1 cellular context compared by ENCODE assay signal in the genomic region with DNA sequence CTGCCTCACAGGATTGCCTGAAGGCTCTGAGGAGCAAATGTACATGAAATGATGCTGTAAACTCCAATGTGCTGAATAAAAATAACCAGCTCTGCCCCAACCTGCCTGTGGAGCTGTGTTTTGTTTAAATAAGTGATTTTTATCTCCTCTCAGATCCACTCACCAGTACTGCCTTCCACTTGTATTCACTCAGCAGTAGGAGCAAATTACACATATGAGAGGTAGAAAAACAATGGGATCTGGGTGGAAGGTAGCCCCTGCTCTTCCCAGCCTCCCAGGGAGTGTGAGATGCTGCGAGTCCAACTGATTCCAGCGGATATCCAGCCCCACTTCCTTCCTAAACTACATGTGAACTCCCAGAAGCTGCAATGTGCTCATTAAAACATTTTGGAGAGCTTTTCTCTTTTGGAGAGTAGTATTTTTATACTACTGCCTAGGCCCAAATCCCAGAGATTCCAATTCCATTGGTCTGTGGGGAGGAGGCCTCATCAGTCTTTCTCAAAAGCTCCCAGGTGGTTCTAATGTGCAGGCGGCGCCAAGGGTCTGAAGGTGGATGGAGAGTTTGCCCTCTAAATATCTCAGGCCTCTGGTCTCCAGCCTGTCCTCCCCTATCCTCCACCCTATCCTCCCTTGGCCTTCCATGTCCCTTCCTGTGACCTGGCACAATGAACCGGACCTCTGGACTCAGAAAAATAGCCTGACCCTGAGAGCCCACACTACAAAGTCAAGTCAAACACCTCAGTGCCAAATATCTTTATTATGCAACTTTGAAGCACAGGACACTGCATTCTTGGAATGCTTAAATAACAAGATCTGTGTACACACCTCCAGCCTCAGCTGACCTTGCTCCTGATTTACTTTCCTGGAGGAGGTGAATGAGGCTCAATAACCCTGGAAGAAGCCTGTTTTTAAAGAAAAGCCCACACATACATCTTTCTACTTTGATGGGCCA.
TF ChIP-seq lines count a peak whose summit lies in the region.

No MANE protein-coding gene starts in this region.

TF ChIP-seq in HepG2, 621 proteins besides CTCF, POLR2A, EP300 and RAD21 (continued from another document and continues in another):
- TF ChIP-seq, protein P1, sequence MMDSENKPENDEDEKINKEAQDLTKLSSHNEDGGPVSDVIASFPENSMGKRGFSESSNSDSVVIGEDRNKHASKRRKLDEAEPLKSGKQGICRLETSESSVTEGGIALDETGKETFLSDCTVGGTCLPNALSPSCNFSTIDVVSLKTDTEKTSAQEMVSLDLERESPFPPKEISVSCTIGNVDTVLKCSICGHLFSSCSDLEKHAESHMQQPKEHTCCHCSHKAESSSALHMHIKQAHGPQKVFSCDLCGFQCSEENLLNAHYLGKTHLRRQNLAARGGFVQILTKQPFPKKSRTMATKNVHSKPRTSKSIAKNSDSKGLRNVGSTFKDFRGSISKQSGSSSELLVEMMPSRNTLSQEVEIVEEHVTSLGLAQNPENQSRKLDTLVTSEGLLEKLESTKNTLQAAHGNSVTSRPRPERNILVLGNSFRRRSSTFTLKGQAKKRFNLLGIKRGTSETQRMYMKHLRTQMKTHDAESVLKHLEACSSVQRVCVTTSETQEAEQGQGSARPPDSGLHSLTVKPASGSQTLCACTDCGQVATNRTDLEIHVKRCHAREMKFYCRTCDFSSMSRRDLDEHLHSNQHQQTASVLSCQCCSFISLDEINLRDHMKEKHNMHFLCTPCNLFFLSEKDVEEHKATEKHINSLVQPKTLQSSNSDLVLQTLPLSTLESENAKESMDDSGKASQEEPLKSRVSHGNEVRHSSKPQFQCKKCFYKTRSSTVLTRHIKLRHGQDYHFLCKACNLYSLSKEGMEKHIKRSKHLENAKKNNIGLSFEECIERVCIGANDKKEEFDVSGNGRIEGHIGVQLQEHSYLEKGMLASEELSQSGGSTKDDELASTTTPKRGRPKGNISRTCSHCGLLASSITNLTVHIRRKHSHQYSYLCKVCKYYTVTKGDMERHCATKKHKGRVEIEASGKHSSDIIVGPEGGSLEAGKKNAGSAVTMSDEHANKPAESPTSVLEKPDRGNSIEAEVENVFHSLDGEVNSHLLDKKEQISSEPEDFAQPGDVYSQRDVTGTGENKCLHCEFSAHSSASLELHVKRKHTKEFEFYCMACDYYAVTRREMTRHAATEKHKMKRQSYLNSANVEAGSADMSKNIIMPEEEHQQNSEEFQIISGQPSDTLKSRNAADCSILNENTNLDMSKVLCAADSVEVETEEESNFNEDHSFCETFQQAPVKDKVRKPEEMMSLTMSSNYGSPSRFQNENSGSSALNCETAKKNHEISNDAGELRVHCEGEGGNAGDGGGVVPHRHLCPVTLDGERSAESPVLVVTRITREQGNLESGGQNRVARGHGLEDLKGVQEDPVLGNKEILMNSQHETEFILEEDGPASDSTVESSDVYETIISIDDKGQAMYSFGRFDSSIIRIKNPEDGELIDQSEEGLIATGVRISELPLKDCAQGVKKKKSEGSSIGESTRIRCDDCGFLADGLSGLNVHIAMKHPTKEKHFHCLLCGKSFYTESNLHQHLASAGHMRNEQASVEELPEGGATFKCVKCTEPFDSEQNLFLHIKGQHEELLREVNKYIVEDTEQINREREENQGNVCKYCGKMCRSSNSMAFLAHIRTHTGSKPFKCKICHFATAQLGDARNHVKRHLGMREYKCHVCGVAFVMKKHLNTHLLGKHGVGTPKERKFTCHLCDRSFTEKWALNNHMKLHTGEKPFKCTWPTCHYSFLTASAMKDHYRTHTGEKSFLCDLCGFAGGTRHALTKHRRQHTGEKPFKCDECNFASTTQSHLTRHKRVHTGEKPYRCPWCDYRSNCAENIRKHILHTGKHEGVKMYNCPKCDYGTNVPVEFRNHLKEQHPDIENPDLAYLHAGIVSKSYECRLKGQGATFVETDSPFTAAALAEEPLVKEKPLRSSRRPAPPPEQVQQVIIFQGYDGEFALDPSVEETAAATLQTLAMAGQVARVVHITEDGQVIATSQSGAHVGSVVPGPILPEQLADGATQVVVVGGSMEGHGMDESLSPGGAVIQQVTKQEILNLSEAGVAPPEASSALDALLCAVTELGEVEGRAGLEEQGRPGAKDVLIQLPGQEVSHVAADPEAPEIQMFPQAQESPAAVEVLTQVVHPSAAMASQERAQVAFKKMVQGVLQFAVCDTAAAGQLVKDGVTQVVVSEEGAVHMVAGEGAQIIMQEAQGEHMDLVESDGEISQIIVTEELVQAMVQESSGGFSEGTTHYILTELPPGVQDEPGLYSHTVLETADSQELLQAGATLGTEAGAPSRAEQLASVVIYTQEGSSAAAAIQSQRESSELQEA (CRISPR knock-in tag; IDR thresholded peaks at IDR 0.05; ENCODE audit: not compliant biosample characterization): no peak
- TF ChIP-seq, protein P2, sequence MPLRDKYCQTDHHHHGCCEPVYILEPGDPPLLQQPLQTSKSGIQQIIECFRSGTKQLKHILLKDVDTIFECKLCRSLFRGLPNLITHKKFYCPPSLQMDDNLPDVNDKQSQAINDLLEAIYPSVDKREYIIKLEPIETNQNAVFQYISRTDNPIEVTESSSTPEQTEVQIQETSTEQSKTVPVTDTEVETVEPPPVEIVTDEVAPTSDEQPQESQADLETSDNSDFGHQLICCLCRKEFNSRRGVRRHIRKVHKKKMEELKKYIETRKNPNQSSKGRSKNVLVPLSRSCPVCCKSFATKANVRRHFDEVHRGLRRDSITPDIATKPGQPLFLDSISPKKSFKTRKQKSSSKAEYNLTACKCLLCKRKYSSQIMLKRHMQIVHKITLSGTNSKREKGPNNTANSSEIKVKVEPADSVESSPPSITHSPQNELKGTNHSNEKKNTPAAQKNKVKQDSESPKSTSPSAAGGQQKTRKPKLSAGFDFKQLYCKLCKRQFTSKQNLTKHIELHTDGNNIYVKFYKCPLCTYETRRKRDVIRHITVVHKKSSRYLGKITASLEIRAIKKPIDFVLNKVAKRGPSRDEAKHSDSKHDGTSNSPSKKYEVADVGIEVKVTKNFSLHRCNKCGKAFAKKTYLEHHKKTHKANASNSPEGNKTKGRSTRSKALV (CRISPR knock-in tag; IDR thresholded peaks at IDR 0.05): no peak
- peak; percentile 58 for TF ChIP-seq ASH2L (IDR thresholded peaks at IDR 0.05; ENCODE audit: insufficient read length, low read depth, low read length)
- TF ChIP-seq ZNF263 (CRISPR knock-in tag; IDR thresholded peaks at IDR 0.05): peak; percentile 89
- no peak for TF ChIP-seq FLYWCH1 (CRISPR knock-in tag; IDR thresholded peaks at IDR 0.05)
- TF ChIP-seq RNF2 (conservative IDR thresholded peaks at IDR 0.05; ENCODE audit: low read depth): no peak
- TF ChIP-seq, protein P3, sequence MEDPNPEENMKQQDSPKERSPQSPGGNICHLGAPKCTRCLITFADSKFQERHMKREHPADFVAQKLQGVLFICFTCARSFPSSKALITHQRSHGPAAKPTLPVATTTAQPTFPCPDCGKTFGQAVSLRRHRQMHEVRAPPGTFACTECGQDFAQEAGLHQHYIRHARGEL (CRISPR knock-in tag; IDR thresholded peaks at IDR 0.05): no peak
- TF ChIP-seq KAT2B (IDR thresholded peaks at IDR 0.05; ENCODE audit: borderline replicate concordance, low read depth, low read length): no peak
- no peak for TF ChIP-seq ZNF20 (CRISPR knock-in tag; IDR thresholded peaks at IDR 0.05)
- TF ChIP-seq JDP2 (CRISPR knock-in tag; IDR thresholded peaks at IDR 0.05; ENCODE audit: borderline replicate concordance): no peak
- no peak for TF ChIP-seq IKZF4 (CRISPR knock-in tag; IDR thresholded peaks at IDR 0.05; ENCODE audit: borderline replicate concordance, low read depth, not compliant biosample characterization)
- TF ChIP-seq SMAD3 (CRISPR knock-in tag; IDR thresholded peaks at IDR 0.05): peak; percentile 85; the same call in 1 of the 2 replicates
- TF ChIP-seq ZMYM2 (CRISPR knock-in tag; IDR thresholded peaks at IDR 0.05): peak; percentile 95
- TF ChIP-seq SP140L (CRISPR knock-in tag; IDR thresholded peaks at IDR 0.05; ENCODE audit: borderline replicate concordance): 0 out of 2 replicates have a peak, but pooled peaks have one; percentile 58
- peak; percentile 56; the same call in 1 of the 2 replicates for TF ChIP-seq ZNF878 (CRISPR knock-in tag; IDR thresholded peaks at IDR 0.05)
- no peak for TF ChIP-seq POLR2AphosphoS5 (IDR thresholded peaks at IDR 0.05; ENCODE audit: low read depth, low read length)
- TF ChIP-seq ZNF891 (CRISPR knock-in tag; IDR thresholded peaks at IDR 0.05): no peak
- TF ChIP-seq, protein P4, sequence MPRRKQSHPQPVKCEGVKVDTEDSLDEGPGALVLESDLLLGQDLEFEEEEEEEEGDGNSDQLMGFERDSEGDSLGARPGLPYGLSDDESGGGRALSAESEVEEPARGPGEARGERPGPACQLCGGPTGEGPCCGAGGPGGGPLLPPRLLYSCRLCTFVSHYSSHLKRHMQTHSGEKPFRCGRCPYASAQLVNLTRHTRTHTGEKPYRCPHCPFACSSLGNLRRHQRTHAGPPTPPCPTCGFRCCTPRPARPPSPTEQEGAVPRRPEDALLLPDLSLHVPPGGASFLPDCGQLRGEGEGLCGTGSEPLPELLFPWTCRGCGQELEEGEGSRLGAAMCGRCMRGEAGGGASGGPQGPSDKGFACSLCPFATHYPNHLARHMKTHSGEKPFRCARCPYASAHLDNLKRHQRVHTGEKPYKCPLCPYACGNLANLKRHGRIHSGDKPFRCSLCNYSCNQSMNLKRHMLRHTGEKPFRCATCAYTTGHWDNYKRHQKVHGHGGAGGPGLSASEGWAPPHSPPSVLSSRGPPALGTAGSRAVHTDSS (CRISPR knock-in tag; conservative IDR thresholded peaks at IDR 0.05): no peak
- TF ChIP-seq, protein P5, sequence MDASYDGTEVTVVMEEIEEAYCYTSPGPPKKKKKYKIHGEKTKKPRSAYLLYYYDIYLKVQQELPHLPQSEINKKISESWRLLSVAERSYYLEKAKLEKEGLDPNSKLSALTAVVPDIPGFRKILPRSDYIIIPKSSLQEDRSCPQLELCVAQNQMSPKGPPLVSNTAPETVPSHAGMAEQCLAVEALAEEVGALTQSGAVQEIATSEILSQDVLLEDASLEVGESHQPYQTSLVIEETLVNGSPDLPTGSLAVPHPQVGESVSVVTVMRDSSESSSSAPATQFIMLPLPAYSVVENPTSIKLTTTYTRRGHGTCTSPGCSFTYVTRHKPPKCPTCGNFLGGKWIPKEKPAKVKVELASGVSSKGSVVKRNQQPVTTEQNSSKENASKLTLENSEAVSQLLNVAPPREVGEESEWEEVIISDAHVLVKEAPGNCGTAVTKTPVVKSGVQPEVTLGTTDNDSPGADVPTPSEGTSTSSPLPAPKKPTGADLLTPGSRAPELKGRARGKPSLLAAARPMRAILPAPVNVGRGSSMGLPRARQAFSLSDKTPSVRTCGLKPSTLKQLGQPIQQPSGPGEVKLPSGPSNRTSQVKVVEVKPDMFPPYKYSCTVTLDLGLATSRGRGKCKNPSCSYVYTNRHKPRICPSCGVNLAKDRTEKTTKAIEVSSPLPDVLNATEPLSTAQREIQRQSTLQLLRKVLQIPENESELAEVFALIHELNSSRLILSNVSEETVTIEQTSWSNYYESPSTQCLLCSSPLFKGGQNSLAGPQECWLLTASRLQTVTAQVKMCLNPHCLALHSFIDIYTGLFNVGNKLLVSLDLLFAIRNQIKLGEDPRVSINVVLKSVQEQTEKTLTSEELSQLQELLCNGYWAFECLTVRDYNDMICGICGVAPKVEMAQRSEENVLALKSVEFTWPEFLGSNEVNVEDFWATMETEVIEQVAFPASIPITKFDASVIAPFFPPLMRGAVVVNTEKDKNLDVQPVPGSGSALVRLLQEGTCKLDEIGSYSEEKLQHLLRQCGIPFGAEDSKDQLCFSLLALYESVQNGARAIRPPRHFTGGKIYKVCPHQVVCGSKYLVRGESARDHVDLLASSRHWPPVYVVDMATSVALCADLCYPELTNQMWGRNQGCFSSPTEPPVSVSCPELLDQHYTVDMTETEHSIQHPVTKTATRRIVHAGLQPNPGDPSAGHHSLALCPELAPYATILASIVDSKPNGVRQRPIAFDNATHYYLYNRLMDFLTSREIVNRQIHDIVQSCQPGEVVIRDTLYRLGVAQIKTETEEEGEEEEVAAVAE (CRISPR knock-in tag; IDR thresholded peaks at IDR 0.05; ENCODE audit: borderline replicate concordance): peak; percentile 64; the same call in 1 of the 2 replicates
- TF ChIP-seq SCMH1 (CRISPR knock-in tag; IDR thresholded peaks at IDR 0.05; ENCODE audit: borderline replicate concordance): no peak
- no peak for TF ChIP-seq NFKB2 (CRISPR knock-in tag; IDR thresholded peaks at IDR 0.05; ENCODE audit: borderline replicate concordance)
- no peak for TF ChIP-seq MBD4 (IDR thresholded peaks at IDR 0.05; ENCODE audit: borderline replicate concordance, low read length)
- TF ChIP-seq PRPF4 (IDR thresholded peaks at IDR 0.05; ENCODE audit: low read depth, low read length, poor library complexity, severe bottlenecking): no peak
- TF ChIP-seq, protein P6, sequence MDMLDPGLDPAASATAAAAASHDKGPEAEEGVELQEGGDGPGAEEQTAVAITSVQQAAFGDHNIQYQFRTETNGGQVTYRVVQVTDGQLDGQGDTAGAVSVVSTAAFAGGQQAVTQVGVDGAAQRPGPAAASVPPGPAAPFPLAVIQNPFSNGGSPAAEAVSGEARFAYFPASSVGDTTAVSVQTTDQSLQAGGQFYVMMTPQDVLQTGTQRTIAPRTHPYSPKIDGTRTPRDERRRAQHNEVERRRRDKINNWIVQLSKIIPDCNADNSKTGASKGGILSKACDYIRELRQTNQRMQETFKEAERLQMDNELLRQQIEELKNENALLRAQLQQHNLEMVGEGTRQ (IDR thresholded peaks at IDR 0.05; ENCODE audit: low read depth, low read length): no peak
- TF ChIP-seq, protein P6 (CRISPR knock-in tag; IDR thresholded peaks at IDR 0.05; ENCODE audit: borderline replicate concordance): 0 out of 2 replicates have a peak, but pooled peaks have one; percentile 17
- no peak for TF ChIP-seq ZNF44 (CRISPR knock-in tag; IDR thresholded peaks at IDR 0.05)
- peak; percentile 30; the same call in 1 of the 2 replicates for TF ChIP-seq CBX5 (CRISPR knock-in tag; IDR thresholded peaks at IDR 0.05; ENCODE audit: borderline replicate concordance)
- no peak for TF ChIP-seq ZSCAN30 (CRISPR knock-in tag; IDR thresholded peaks at IDR 0.05)
- TF ChIP-seq, protein P7, sequence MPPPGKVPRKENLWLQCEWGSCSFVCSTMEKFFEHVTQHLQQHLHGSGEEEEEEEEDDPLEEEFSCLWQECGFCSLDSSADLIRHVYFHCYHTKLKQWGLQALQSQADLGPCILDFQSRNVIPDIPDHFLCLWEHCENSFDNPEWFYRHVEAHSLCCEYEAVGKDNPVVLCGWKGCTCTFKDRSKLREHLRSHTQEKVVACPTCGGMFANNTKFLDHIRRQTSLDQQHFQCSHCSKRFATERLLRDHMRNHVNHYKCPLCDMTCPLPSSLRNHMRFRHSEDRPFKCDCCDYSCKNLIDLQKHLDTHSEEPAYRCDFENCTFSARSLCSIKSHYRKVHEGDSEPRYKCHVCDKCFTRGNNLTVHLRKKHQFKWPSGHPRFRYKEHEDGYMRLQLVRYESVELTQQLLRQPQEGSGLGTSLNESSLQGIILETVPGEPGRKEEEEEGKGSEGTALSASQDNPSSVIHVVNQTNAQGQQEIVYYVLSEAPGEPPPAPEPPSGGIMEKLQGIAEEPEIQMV (CRISPR knock-in tag; IDR thresholded peaks at IDR 0.05; ENCODE audit: low read depth): no peak
- peak; percentile 79 for TF ChIP-seq DMAP1 (CRISPR knock-in tag; IDR thresholded peaks at IDR 0.05)
- no peak for TF ChIP-seq ZNF598 (CRISPR knock-in tag; IDR thresholded peaks at IDR 0.05; ENCODE audit: borderline replicate concordance)
- TF ChIP-seq REXO4 (CRISPR knock-in tag; IDR thresholded peaks at IDR 0.05; ENCODE audit: borderline replicate concordance): no peak
- TF ChIP-seq SMARCC2 (IDR thresholded peaks at IDR 0.05): no peak
- peak; percentile 98 for TF ChIP-seq NCOA1 (CRISPR knock-in tag; IDR thresholded peaks at IDR 0.05)
